Comparison of ENCODE assay signal across 20 cellular contexts in genomic region chrX:79975605-79976004, GRCh38. TPM values are rescaled to one million over a fixed set of nuclear protein-coding genes. Genes with fewer than 3 reads are reported as not detected.
DNase-seq lines count a peak whose midpoint lies in the region; ATAC-seq and TF ChIP-seq lines count a peak whose summit lies in the region.
"Had no signal": no experiment of that assay in that cellular context is flagged by ENCODE, and none has a peak within 500 bp of the region (broad histone marks: within the 10 kb centered on the region; RNA-seq: fewer than 3 reads in every experiment).

No MANE protein-coding gene starts in this region.

- H3K9me3 ChIP-seq in breast epithelium (peaks cover 0 to 15% of the 10 kb centered on the region in 2 donors), MM.1S (replicated peaks; ENCODE audit: insufficient read depth, low read length) (no peaks in the 10 kb centered on the region)
- H3K9me3 ChIP-seq: A549, Caco-2 had no signal

- H3K4me1 ChIP-seq in breast epithelium (no peaks in the 10 kb centered on the region), MM.1S (ENCODE audit: low read length) (no peaks in the 10 kb centered on the region)
- H3K4me1 ChIP-seq: A549; BLaER1 treated with 17β-estradiol and CSF1 and Interleukin-3, amounts not matched to agents 10 nM and 100 nM; Caco-2 had no signal

- H3K27me3 Mint-ChIP-seq in MCF 10A (ENCODE audit: insufficient read depth, unreplicated experiment) (no peaks in the 10 kb centered on the region), chondrocyte (ENCODE audit: low read depth) (no peaks in the 10 kb centered on the region)
- H3K27me3 Mint-ChIP-seq: B cell; CD4-positive, alpha-beta T cell had no signal

- H3K27ac ChIP-seq in breast epithelium (no peak overlapping the region), MM.1S (ENCODE audit: low read length) (no peak overlapping the region)
- H3K27ac ChIP-seq: 22Rv1; A549; BLaER1 treated with 17β-estradiol and CSF1 and Interleukin-3, amounts not matched to agents 10 nM and 100 nM; C4-2B had no signal

- H3K4me3 Mint-ChIP-seq in MCF 10A (ENCODE audit: unreplicated experiment) (no peak overlapping the region), chondrocyte (ENCODE audit: unreplicated experiment) (no peak overlapping the region)
- H3K4me3 Mint-ChIP-seq: B cell; CD4-positive, alpha-beta T cell; CD8-positive, alpha-beta T cell had no signal

- TF ChIP-seq CTCF in MCF 10A (IDR thresholded peaks at IDR 0.05; ENCODE audit: unreplicated experiment) = no peak
- TF ChIP-seq CTCF in breast epithelium (IDR thresholded peaks at IDR 0.05) = no peak
- TF ChIP-seq CTCF in MM.1S (IDR thresholded peaks at IDR 0.05; ENCODE audit: low read length) = no peak
- TF ChIP-seq CTCF in chondrocyte (IDR thresholded peaks at IDR 0.05) = no peak

- CTCF ChIA-PET in MCF 10A (lab: Yijun Ruan, JAX) = no interaction called here

- no peaks in the 10 kb centered on the region for H3K79me2 ChIP-seq in MM.1S (ENCODE audit: low read length)

- H3K9me3 Mint-ChIP-seq in MCF 10A (ENCODE audit: unreplicated experiment) = peaks cover 36% of the 10 kb centered on the region
- peaks cover 64% of the 10 kb centered on the region for H3K9me3 Mint-ChIP-seq in chondrocyte (ENCODE audit: low read depth)
- H3K9me3 Mint-ChIP-seq: CD4-positive, alpha-beta T cell; CD8-positive, alpha-beta T cell had no signal

- H3K36me3 Mint-ChIP-seq in MCF 10A (ENCODE audit: insufficient read depth, unreplicated experiment) (no peaks in the 10 kb centered on the region), chondrocyte (ENCODE audit: low read depth) (no peaks in the 10 kb centered on the region)
- H3K36me3 Mint-ChIP-seq: CD8-positive, alpha-beta T cell had no signal

- H2AFZ ChIP-seq in MM.1S (ENCODE audit: low read length) = no peak overlapping the region

- no peaks in the 10 kb centered on the region for H4K20me1 ChIP-seq in MM.1S (ENCODE audit: insufficient read depth, low read length)
- H4K20me1 ChIP-seq: BLaER1 treated with 17β-estradiol and CSF1 and Interleukin-3, amounts not matched to agents 10 nM and 100 nM had no signal

- H3F3A ChIP-seq in MM.1S (ENCODE audit: insufficient read depth, low read length) = no peaks in the 10 kb centered on the region

- H3K4me3 ChIP-seq in breast epithelium = no peak overlapping the region
- H3K4me3 ChIP-seq in MM.1S (ENCODE audit: low read length) = no peak overlapping the region
- H3K4me3 ChIP-seq: A549; BLaER1 treated with 17β-estradiol and CSF1 and Interleukin-3, amounts not matched to agents 10 nM and 100 nM; GM12878 had no signal

- ATAC-seq in GM21529 (IDR thresholded peaks at IDR 0.05; ENCODE audit: unreplicated experiment) = no peak
- ATAC-seq: A549; CD8-positive, alpha-beta T cell; GM12878 had no signal

- BruUV-seq in MCF 10A (replicated peaks; lab: Mats Ljungman, UMichigan) = no TSS peak

- no peak for TF ChIP-seq POLR2A in breast epithelium (IDR thresholded peaks at IDR 0.05)

- H3K36me3 ChIP-seq in breast epithelium (no peaks in the 10 kb centered on the region), MM.1S (replicated peaks; ENCODE audit: insufficient read depth, low read length) (no peaks in the 10 kb centered on the region)
- H3K36me3 ChIP-seq: BLaER1 treated with 17β-estradiol and CSF1 and Interleukin-3, amounts not matched to agents 10 nM and 100 nM had no signal

- H3K27me3 ChIP-seq in breast epithelium (no peaks in the 10 kb centered on the region), MM.1S (replicated peaks; ENCODE audit: insufficient read depth, low read length) (no peaks in the 10 kb centered on the region)

- DNase-seq in MCF 10A (ENCODE audit: unreplicated experiment) (peak; percentile 0), breast epithelium (ENCODE audit: low spot score in 2 of 2) (no peak), MM.1S (peak; percentile 55), chondrocyte (ENCODE audit: low spot score) (no peak)
- DNase-seq: AML-193; Caco-2; Calu3; CD4-positive, alpha-beta T cell; CD8-positive, alpha-beta T cell; DMS79 treated with DMSO at 0.1 percent for 48 hours; GDM1 had no signal

- H3K9ac ChIP-seq in MM.1S (ENCODE audit: low read length) = no peak overlapping the region
- H3K9ac ChIP-seq: BLaER1 treated with 17β-estradiol and CSF1 and Interleukin-3, amounts not matched to agents 10 nM and 100 nM had no signal

- no peak overlapping the region for H3K4me2 ChIP-seq in MM.1S (ENCODE audit: low read depth, low read length)
- H3K4me2 ChIP-seq: A549; BLaER1 treated with 17β-estradiol and CSF1 and Interleukin-3, amounts not matched to agents 10 nM and 100 nM had no signal

- POLR2A ChIA-PET in MCF 10A (lab: Yijun Ruan, JAX) = no interaction called here

- no peaks in the 10 kb centered on the region for H3K4me1 Mint-ChIP-seq in MCF 10A (ENCODE audit: insufficient read depth, unreplicated experiment)
- no peaks in the 10 kb centered on the region for H3K4me1 Mint-ChIP-seq in chondrocyte (ENCODE audit: low read depth)
- H3K4me1 Mint-ChIP-seq: B cell had no signal

- no peaks in the 10 kb centered on the region for H3K9me2 ChIP-seq in MM.1S (replicated peaks; ENCODE audit: insufficient read depth, low read length)

- intact Hi-C loops in MCF 10A (cut with micrococcal nuclease) = no loop called here
- intact Hi-C loops in breast epithelium (cut with DNase I; ENCODE audit: low total_unique reads) = no loop called here

- H3K27ac Mint-ChIP-seq in MCF 10A (ENCODE audit: low read depth, unreplicated experiment) (no peak overlapping the region), chondrocyte (ENCODE audit: unreplicated experiment) (no peak overlapping the region)
- H3K27ac Mint-ChIP-seq: B cell; CD4-positive, alpha-beta T cell; CD8-positive, alpha-beta T cell had no signal

RNA-seq across cellular contexts. Expression of gene TBX22, which starts 38.9 kb away (rescaled TPM):
- not detected in 2 replicates for total RNA-seq in MCF 10A (2022)
- total RNA-seq in breast epithelium = not detected
- not detected in 3 replicates for total RNA-seq in chondrocyte
- total RNA-seq: A172; B cell; Caco-2; Calu3; CD4-positive, alpha-beta T cell; CD8-positive, alpha-beta T cell; G401; GM12878 had no signal

Comparison
In these comparisons a context has a peak if more than half of its experiments do, and no peak if none do; other contexts are left out.
1. DNase-seq: peak in MCF 10A (single experiment) and MM.1S (single experiment); none in breast epithelium (0 of 2) and chondrocyte (single experiment).